Comparison of ENCODE assay signal across 1 cellular context in the genomic region with DNA sequence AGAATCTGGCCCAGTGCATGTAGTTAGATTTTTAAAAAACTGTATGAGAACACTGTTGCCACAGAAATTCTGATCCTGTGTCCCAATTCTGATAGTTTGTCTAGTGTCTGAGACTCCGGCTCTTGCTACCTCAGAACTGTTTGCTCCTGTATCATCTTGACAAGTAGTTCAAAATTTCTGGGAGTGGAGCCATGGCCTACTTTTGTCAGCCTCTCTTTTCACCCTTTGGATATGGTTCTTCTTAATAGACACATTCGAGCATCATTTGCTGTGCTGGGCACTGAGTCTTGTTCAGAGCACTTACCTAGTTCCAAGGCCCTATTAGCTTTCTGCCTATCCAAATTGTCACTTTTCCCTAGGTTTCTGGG.
TF ChIP-seq lines count a peak whose summit lies in the region.

No MANE protein-coding gene starts in this region.

TF ChIP-seq in GM12878, 131 proteins besides CTCF, POLR2A, EP300 and RAD21:
- TF ChIP-seq, protein P1, sequence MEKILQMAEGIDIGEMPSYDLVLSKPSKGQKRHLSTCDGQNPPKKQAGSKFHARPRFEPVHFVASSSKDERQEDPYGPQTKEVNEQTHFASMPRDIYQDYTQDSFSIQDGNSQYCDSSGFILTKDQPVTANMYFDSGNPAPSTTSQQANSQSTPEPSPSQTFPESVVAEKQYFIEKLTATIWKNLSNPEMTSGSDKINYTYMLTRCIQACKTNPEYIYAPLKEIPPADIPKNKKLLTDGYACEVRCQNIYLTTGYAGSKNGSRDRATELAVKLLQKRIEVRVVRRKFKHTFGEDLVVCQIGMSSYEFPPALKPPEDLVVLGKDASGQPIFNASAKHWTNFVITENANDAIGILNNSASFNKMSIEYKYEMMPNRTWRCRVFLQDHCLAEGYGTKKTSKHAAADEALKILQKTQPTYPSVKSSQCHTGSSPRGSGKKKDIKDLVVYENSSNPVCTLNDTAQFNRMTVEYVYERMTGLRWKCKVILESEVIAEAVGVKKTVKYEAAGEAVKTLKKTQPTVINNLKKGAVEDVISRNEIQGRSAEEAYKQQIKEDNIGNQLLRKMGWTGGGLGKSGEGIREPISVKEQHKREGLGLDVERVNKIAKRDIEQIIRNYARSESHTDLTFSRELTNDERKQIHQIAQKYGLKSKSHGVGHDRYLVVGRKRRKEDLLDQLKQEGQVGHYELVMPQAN (conservative IDR thresholded peaks at IDR 0.05), result 0 out of 2 replicates have a peak, but pooled peaks have one; percentile 24
- TF ChIP-seq ZZZ3 (IDR thresholded peaks at IDR 0.05; ENCODE audit: control insufficient read depth, insufficient read length, low read depth) (no peak), IKZF1 (conservative IDR thresholded peaks at IDR 0.05) (0 out of 2 replicates have a peak, but pooled peaks have one; percentile 5), MEF2B (IDR thresholded peaks at IDR 0.05; ENCODE audit: partially characterized antibody, poor library complexity, severe bottlenecking) (no peak), NFYA (IDR thresholded peaks at IDR 0.05; ENCODE audit: borderline replicate concordance, low read depth, low read length) (no peak), ATF7 (IDR thresholded peaks at IDR 0.05; ENCODE audit: low read depth) (0 out of 2 replicates have a peak, but pooled peaks have one; percentile 2)
- TF ChIP-seq, protein P2, sequence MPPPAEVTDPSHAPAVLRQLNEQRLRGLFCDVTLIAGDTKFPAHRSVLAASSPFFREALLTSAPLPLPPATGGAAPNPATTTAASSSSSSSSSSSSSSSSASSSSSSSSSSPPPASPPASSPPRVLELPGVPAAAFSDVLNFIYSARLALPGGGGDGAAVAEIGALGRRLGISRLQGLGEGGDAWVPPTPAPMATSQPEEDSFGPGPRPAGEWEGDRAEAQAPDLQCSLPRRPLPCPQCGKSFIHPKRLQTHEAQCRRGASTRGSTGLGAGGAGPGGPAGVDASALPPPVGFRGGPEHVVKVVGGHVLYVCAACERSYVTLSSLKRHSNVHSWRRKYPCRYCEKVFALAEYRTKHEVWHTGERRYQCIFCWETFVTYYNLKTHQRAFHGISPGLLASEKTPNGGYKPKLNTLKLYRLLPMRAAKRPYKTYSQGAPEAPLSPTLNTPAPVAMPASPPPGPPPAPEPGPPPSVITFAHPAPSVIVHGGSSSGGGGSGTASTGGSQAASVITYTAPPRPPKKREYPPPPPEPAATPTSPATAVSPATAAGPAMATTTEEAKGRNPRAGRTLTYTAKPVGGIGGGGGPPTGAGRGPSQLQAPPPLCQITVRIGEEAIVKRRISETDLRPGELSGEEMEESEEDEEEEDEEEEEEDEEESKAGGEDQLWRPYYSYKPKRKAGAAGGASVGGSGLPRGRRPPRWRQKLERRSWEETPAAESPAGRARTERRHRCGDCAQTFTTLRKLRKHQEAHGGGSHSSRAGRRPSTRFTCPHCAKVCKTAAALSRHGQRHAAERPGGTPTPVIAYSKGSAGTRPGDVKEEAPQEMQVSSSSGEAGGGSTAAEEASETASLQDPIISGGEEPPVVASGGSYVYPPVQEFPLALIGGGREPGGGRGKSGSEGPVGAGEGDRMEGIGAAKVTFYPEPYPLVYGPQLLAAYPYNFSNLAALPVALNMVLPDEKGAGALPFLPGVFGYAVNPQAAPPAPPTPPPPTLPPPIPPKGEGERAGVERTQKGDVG (CRISPR knock-in tag; IDR thresholded peaks at IDR 0.05), result no peak
- TF ChIP-seq, protein P3, sequence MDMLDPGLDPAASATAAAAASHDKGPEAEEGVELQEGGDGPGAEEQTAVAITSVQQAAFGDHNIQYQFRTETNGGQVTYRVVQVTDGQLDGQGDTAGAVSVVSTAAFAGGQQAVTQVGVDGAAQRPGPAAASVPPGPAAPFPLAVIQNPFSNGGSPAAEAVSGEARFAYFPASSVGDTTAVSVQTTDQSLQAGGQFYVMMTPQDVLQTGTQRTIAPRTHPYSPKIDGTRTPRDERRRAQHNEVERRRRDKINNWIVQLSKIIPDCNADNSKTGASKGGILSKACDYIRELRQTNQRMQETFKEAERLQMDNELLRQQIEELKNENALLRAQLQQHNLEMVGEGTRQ (IDR thresholded peaks at IDR 0.05; ENCODE audit: borderline replicate concordance, low read depth, low read length), result no peak
